ENCODE assay signal across 17 cellular contexts in genomic region chr3:78668302-78668701, GRCh38.
"Had no signal": no experiment of that assay in that cellular context is flagged by ENCODE, and none has a peak within 500 bp of the region (broad histone marks: within the 10 kb centered on the region; RNA-seq: fewer than 3 reads in every experiment).

No MANE protein-coding gene starts in this region.

- H3K4me3 ChIP-seq: skin epidermis, thyroid gland had no signal

- H3K27ac ChIP-seq: skin epidermis, thyroid gland had no signal

- DNase-seq: activated CD4-positive, alpha-beta T cell treated with anti-CD3 and anti-CD28 coated beads, Interleukin-2, amount 50 U/mL, for 1 hour; activated CD8-positive, alpha-beta memory T cell treated with anti-CD3 and anti-CD28 coated beads for 24 hours; activated naive CD4-positive, alpha-beta T cell; activated naive CD8-positive, alpha-beta T cell treated with anti-CD3 and anti-CD28 coated beads, Interleukin-2, amount 10 ng/mL, durations not matched to agents 7 days and 5 days; anterior cingulate cortex; cerebellar nuclear complex; effector CD8-positive, alpha-beta T cell; foreskin fibroblast; mesendoderm; nucleus accumbens; posterior cingulate gyrus; stimulated activated CD4-positive, alpha-beta T cell treated with anti-CD3 and anti-CD28 coated beads, Interleukin-15, amount 100 ng/mL, for 24 hours; stimulated activated CD4-positive, alpha-beta T cell treated with anti-CD3 and anti-CD28 coated beads, Interleukin-4, amount 100 ng/mL, for 1 hour; stimulated activated naive B cell treated with anti-CD40 and anti-IgM and Interleukin-4, amounts not matched to agents 10 μg/mL and 1 μg/mL and 100 μg/mL, for 72 hours; thyroid gland had no signal

- H3K9me3 ChIP-seq: thyroid gland had no signal

- H3K27me3 ChIP-seq: thyroid gland had no signal

- ATAC-seq: natural killer cell treated with Interleukin-12 subunit alpha and Interleukin-12 subunit beta and Interleukin-15 and Interleukin-18, amount 100 ng/mL, for 72 hours; stimulated activated naive B cell treated with anti-CD40 and anti-IgM and Interleukin-4, amounts not matched to agents 10 μg/mL and 1 μg/mL and 100 μg/mL, for 72 hours had no signal

- H3K36me3 ChIP-seq: thyroid gland had no signal

- H3K4me1 ChIP-seq: thyroid gland had no signal
